ENCODE assay signal across 15 cellular contexts in the genomic region with DNA sequence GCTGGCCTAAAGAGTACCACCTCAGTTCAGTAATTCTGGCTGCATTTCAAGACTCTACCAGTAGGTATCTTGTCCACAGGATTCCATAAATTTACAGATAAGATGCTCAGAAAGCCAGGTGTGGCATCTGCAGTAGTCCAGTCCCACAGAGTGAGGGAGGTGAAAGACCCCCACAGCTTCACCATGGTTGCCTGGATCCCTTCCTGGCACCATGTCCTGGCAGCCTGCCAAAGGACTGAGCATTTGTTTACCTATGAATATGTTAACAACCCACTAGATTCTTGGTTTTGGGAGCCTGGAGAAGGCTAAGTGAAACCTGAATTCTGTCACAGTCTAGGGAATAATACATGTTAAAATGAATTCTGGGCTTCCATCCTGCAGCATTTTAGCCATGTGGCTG. TPM values are rescaled to one million over a fixed set of nuclear protein-coding genes. Genes with fewer than 3 reads are reported as not detected.
DNase-seq lines count a peak whose midpoint lies in the region; ATAC-seq and TF ChIP-seq lines count a peak whose summit lies in the region.
"Had no signal": no experiment of that assay in that cellular context is flagged by ENCODE, and none has a peak within 500 bp of the region (broad histone marks: within the 10 kb centered on the region; RNA-seq: fewer than 3 reads in every experiment).

No MANE protein-coding gene starts in this region.

- H3K4me1 ChIP-seq in breast epithelium (no peaks in the 10 kb centered on the region), transverse colon (no peaks in the 10 kb centered on the region)
- H3K4me1 ChIP-seq: esophagus squamous epithelium, pancreas, upper lobe of right lung had no signal

- no peaks in the 10 kb centered on the region for H3K9me3 ChIP-seq in breast epithelium
- no peaks in the 10 kb centered on the region for H3K9me3 ChIP-seq in transverse colon
- H3K9me3 ChIP-seq: esophagus squamous epithelium, pancreas, upper lobe of right lung had no signal

- intact Hi-C loops in MCF 10A (cut with micrococcal nuclease) (loop anchor here (2.0 to 10.0 kb wide), 2 partner anchors 194 to 300 kb away; no protein-coding TSS in a partner anchor), breast epithelium (cut with DNase I; ENCODE audit: low total_unique reads) (no loop called here), transverse colon (cut with DNase I; ENCODE audit: low total_unique reads) (no loop called here), sciatic nerve (cut with DNase I) (no loop called here)

- H3K36me3 Mint-ChIP-seq in MCF 10A (ENCODE audit: insufficient read depth, unreplicated experiment) (no peaks in the 10 kb centered on the region), progenitor cell of endocrine pancreas (ENCODE audit: insufficient read depth) (no peaks in the 10 kb centered on the region)
- H3K36me3 Mint-ChIP-seq: activated naive CD4-positive, alpha-beta T cell treated with anti-CD3 and anti-CD28 coated beads, Interleukin-2, amount 10 ng/mL, durations not matched to agents 7 days and 5 days; mesothelial cell of epicardium had no signal

- DNase-seq in MCF 10A (ENCODE audit: unreplicated experiment) (peak; percentile 37), breast epithelium (ENCODE audit: low spot score in 2 of 2) (no peak), NCI-H2081 treated with DMSO at 0.1 percent for 48 hours (lab: John Stamatoyannopoulos, UW) (peak; percentile 77), transverse colon (no peak), progenitor cell of endocrine pancreas (ENCODE audit: low spot score, unreplicated experiment) (no peak), SW480 (ENCODE audit: low spot score) (no peak), sciatic nerve (ENCODE audit: low spot score) (no peak)
- DNase-seq: activated CD8-positive, alpha-beta memory T cell treated with anti-CD3 and anti-CD28 coated beads for 24 hours; activated naive CD4-positive, alpha-beta T cell treated with anti-CD3 and anti-CD28 coated beads, Interleukin-2, amount 10 ng/mL, durations not matched to agents 7 days and 5 days; esophagus squamous epithelium; stimulated activated CD8-positive, alpha-beta memory T cell treated with anti-CD3 and anti-CD28 coated beads, Interleukin-4, amount 100 ng/mL, for 48 hours; upper lobe of right lung had no signal

- ATAC-seq in SK-N-SH treated with all-trans-retinoic acid at 6 μM for 48 hours (peak; percentile 30), sciatic nerve (no peak)

- no peak for TF ChIP-seq EP300 in transverse colon (IDR thresholded peaks at IDR 0.05; ENCODE audit: low read depth)

- TF ChIP-seq POLR2A in breast epithelium (IDR thresholded peaks at IDR 0.05) = no peak
- no peak for TF ChIP-seq POLR2A in transverse colon (IDR thresholded peaks at IDR 0.05)

- H3K27me3 Mint-ChIP-seq in MCF 10A (ENCODE audit: insufficient read depth, unreplicated experiment) = no peaks in the 10 kb centered on the region
- H3K27me3 Mint-ChIP-seq in progenitor cell of endocrine pancreas = peaks cover 9% of the 10 kb centered on the region

- H3K4me3 Mint-ChIP-seq in MCF 10A (ENCODE audit: unreplicated experiment) (no peak overlapping the region), progenitor cell of endocrine pancreas (ENCODE audit: low read depth) (no peak overlapping the region)
- H3K4me3 Mint-ChIP-seq: activated naive CD4-positive, alpha-beta T cell treated with anti-CD3 and anti-CD28 coated beads, Interleukin-2, amount 10 ng/mL, durations not matched to agents 7 days and 5 days; mesothelial cell of epicardium had no signal

- TF ChIP-seq CTCF in MCF 10A (IDR thresholded peaks at IDR 0.05; ENCODE audit: unreplicated experiment) (no peak), breast epithelium (IDR thresholded peaks at IDR 0.05) (no peak), transverse colon (IDR thresholded peaks at IDR 0.05) (no peak), progenitor cell of endocrine pancreas (IDR thresholded peaks at IDR 0.05; ENCODE audit: unreplicated experiment) (no peak)

- H3K36me3 ChIP-seq in breast epithelium (no peaks in the 10 kb centered on the region), transverse colon (no peaks in the 10 kb centered on the region)
- H3K36me3 ChIP-seq: esophagus squamous epithelium, pancreas, upper lobe of right lung had no signal

- H3K9me3 Mint-ChIP-seq in MCF 10A (ENCODE audit: unreplicated experiment) (no peaks in the 10 kb centered on the region), progenitor cell of endocrine pancreas (ENCODE audit: low read depth) (no peaks in the 10 kb centered on the region)
- H3K9me3 Mint-ChIP-seq: activated naive CD4-positive, alpha-beta T cell treated with anti-CD3 and anti-CD28 coated beads, Interleukin-2, amount 10 ng/mL, durations not matched to agents 7 days and 5 days; mesothelial cell of epicardium had no signal

- H3K4me1 Mint-ChIP-seq in MCF 10A (ENCODE audit: insufficient read depth, unreplicated experiment) (peaks cover 13% of the 10 kb centered on the region), progenitor cell of endocrine pancreas (ENCODE audit: low read depth) (no peaks in the 10 kb centered on the region)
- H3K4me1 Mint-ChIP-seq: activated naive CD4-positive, alpha-beta T cell treated with anti-CD3 and anti-CD28 coated beads, Interleukin-2, amount 10 ng/mL, durations not matched to agents 7 days and 5 days; mesothelial cell of epicardium had no signal

- H3K27ac ChIP-seq in breast epithelium (no peak overlapping the region), transverse colon (no peak overlapping the region)
- H3K27ac ChIP-seq: esophagus squamous epithelium, pancreas, upper lobe of right lung had no signal

- no peak overlapping the region for H3K4me3 ChIP-seq in breast epithelium
- no peak overlapping the region for H3K4me3 ChIP-seq in transverse colon
- H3K4me3 ChIP-seq: esophagus squamous epithelium, pancreas, upper lobe of right lung had no signal

- no TSS peak for BruUV-seq in MCF 10A (replicated peaks; lab: Mats Ljungman, UMichigan)

- H3K27ac Mint-ChIP-seq in MCF 10A (ENCODE audit: low read depth, unreplicated experiment) (no peak overlapping the region), progenitor cell of endocrine pancreas (no peak overlapping the region)
- H3K27ac Mint-ChIP-seq: activated naive CD4-positive, alpha-beta T cell treated with anti-CD3 and anti-CD28 coated beads, Interleukin-2, amount 10 ng/mL, durations not matched to agents 7 days and 5 days; mesothelial cell of epicardium had no signal

- CTCF ChIA-PET in MCF 10A (lab: Yijun Ruan, JAX) = interaction anchor here (0.7 to 1.4 kb wide), 5 partner anchors 10 to 604 kb away, joined by 3 to 6 read pairs (median 3); no protein-coding TSS in a partner anchor

- H3K27me3 ChIP-seq in breast epithelium = no peaks in the 10 kb centered on the region
- H3K27me3 ChIP-seq in transverse colon = peaks cover 5% of the 10 kb centered on the region
- H3K27me3 ChIP-seq: upper lobe of right lung had no signal

- in situ Hi-C loops in transverse colon (cut with MboI; ENCODE audit: low pct_ligation_motif_present in 1 of 4, low pct_unique_long_range_greater_than_20kb in 1 of 4, low sequenced_read_pairs in 3 of 4) = no loop called here

- POLR2A ChIA-PET in MCF 10A (lab: Yijun Ruan, JAX) = interaction anchor here (0.6 to 1.6 kb wide), 6 partner anchors 9 to 519 kb away, joined by 3 to 7 read pairs (median 4); no protein-coding TSS in a partner anchor

TF ChIP-seq in SK-N-SH treated with all-trans-retinoic acid at 6 μM for 48 hours, 23 proteins besides CTCF, POLR2A, EP300 and RAD21 (continues in another document):
- TF ChIP-seq OSR1 (CRISPR knock-in tag; IDR thresholded peaks at IDR 0.05) (no peak), ZNF8 (CRISPR knock-in tag; IDR thresholded peaks at IDR 0.05) (no peak), ZNF70 (CRISPR knock-in tag; IDR thresholded peaks at IDR 0.05) (no peak), ESRRG (CRISPR knock-in tag; IDR thresholded peaks at IDR 0.05) (no peak), BACH2 (CRISPR knock-in tag; IDR thresholded peaks at IDR 0.05; ENCODE audit: borderline replicate concordance) (no peak), CSDC2 (CRISPR knock-in tag; IDR thresholded peaks at IDR 0.05) (no peak), ZNF565 (CRISPR knock-in tag; conservative IDR thresholded peaks at IDR 0.05; ENCODE audit: low read depth) (no peak), ZC3H10 (CRISPR knock-in tag; IDR thresholded peaks at IDR 0.05) (no peak), ZFP30 (CRISPR knock-in tag; IDR thresholded peaks at IDR 0.05) (no peak)
- TF ChIP-seq, protein P1, sequence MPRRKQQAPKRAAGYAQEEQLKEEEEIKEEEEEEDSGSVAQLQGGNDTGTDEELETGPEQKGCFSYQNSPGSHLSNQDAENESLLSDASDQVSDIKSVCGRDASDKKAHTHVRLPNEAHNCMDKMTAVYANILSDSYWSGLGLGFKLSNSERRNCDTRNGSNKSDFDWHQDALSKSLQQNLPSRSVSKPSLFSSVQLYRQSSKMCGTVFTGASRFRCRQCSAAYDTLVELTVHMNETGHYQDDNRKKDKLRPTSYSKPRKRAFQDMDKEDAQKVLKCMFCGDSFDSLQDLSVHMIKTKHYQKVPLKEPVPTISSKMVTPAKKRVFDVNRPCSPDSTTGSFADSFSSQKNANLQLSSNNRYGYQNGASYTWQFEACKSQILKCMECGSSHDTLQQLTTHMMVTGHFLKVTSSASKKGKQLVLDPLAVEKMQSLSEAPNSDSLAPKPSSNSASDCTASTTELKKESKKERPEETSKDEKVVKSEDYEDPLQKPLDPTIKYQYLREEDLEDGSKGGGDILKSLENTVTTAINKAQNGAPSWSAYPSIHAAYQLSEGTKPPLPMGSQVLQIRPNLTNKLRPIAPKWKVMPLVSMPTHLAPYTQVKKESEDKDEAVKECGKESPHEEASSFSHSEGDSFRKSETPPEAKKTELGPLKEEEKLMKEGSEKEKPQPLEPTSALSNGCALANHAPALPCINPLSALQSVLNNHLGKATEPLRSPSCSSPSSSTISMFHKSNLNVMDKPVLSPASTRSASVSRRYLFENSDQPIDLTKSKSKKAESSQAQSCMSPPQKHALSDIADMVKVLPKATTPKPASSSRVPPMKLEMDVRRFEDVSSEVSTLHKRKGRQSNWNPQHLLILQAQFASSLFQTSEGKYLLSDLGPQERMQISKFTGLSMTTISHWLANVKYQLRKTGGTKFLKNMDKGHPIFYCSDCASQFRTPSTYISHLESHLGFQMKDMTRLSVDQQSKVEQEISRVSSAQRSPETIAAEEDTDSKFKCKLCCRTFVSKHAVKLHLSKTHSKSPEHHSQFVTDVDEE (CRISPR knock-in tag; IDR thresholded peaks at IDR 0.05) = no peak

RNA-seq across cellular contexts. Expression of a gene that starts 14.9 kb away (rescaled TPM):
- total RNA-seq in MCF 10A (2022) (2.3 and 2.6 TPM in 2 replicates), breast epithelium (1 to 10 TPM; 3.0 to 6.9 (median 4.5) TPM), transverse colon (1 to 10 TPM in 3 of 4 donors, under 1 TPM in 1; 0.75 to 8.8 (median 3.0) TPM), progenitor cell of endocrine pancreas (10.8 and 13.2 TPM in 2 replicates), sciatic nerve (37.1 TPM)

Comparison
In these comparisons a context has a peak if more than half of its experiments do, and no peak if none do; other contexts are left out.
1. DNase-seq: peak in MCF 10A (single experiment) and NCI-H2081 treated with DMSO at 0.1 percent for 48 hours (single experiment); none in breast epithelium (0 of 2), transverse colon (single experiment), progenitor cell of endocrine pancreas (single experiment), SW480 (single experiment) and sciatic nerve (single experiment).